Comparison of ENCODE assay signal across 8 cellular contexts in genomic region chr1:16352842-16353535, GRCh38. TPM values are rescaled to one million over a fixed set of nuclear protein-coding genes. Genes with fewer than 3 reads are reported as not detected.
DNase-seq lines count a peak whose midpoint lies in the region; ATAC-seq and TF ChIP-seq lines count a peak whose summit lies in the region.

No MANE protein-coding gene starts in this region.

- H3K27me3 ChIP-seq in HUES48 (ENCODE audit: control insufficient read depth, insufficient read depth, low read length) (no peaks in the 10 kb centered on the region), breast epithelium (no peaks in the 10 kb centered on the region)

- no peak for ATAC-seq in GM18520 (IDR thresholded peaks at IDR 0.05; ENCODE audit: unreplicated experiment)

- H3K27ac ChIP-seq in HUES48 (ENCODE audit: low read depth, low read length) (peak overlapping the region; percentile 79), breast epithelium (peak overlapping the region; percentile 87 to 94)

- DNase-seq in AG09309 (ENCODE audit: low read depth) (no peak), breast epithelium (ENCODE audit: low spot score in 2 of 2) (no peak), mesenteric fat pad (ENCODE audit: low spot score) (peak; percentile 71), ACHN (no peak)
- no peak for DNase-seq in activated CD4-positive, alpha-beta T cell treated with anti-CD3 and anti-CD28 coated beads for 48 hours
- DNase-seq in central memory CD4-positive, alpha-beta T cell: no peak

- H3K4me1 ChIP-seq in HUES48 (ENCODE audit: control insufficient read depth, insufficient read depth, low read length) (peaks cover 11% of the 10 kb centered on the region), breast epithelium (peaks cover 3 to 5% of the 10 kb centered on the region in 2 donors)

- in situ Hi-C loops in ACHN (cut with HindIII; ENCODE audit: low pct_ligation_motif_present, low pct_unique_long_range_greater_than_20kb, low sequenced_read_pairs): no loop called here

- TF ChIP-seq POLR2A in breast epithelium (IDR thresholded peaks at IDR 0.05): no peak

- intact Hi-C loops in breast epithelium (cut with DNase I; ENCODE audit: low total_unique reads): no loop called here

- H3K9ac ChIP-seq in HUES48 (ENCODE audit: low read depth, low read length): peak overlapping the region; percentile 68

- H3K36me3 ChIP-seq in HUES48 (ENCODE audit: control insufficient read depth, insufficient read depth, low read length) (no peaks in the 10 kb centered on the region), breast epithelium (no peaks in the 10 kb centered on the region)

- H3K9me3 ChIP-seq in HUES48 (ENCODE audit: control insufficient read depth, insufficient read depth, low read length): no peaks in the 10 kb centered on the region
- no peaks in the 10 kb centered on the region for H3K9me3 ChIP-seq in breast epithelium

- H3K4me3 ChIP-seq in AG09309 (ENCODE audit: control insufficient read depth, low read depth, low read length) (peak overlapping the region; percentile 70), HUES48 (ENCODE audit: low read depth, low read length) (peak overlapping the region; percentile 88), breast epithelium (peak overlapping the region; percentile 68 to 96 (median 78))

- no peak for TF ChIP-seq CTCF in AG09309 (IDR thresholded peaks at IDR 0.05; ENCODE audit: control insufficient read depth, insufficient read depth, low read depth, low read length, missing control alignments)
- no peak for TF ChIP-seq CTCF in breast epithelium (IDR thresholded peaks at IDR 0.05)

RNA-seq across cellular contexts. Expression of gene FBXO42, which starts 0.7 kb away (rescaled TPM):
- total RNA-seq in breast epithelium (10 to 100 TPM; 20.3 to 28.5 (median 26.7) TPM), mesenteric fat pad (16.1 TPM)

RNA-seq across cellular contexts. Expression of gene SZRD1, which starts 14.1 kb away (rescaled TPM):
- 10 to 100 TPM; 59.0 to 77.4 (median 61.3) TPM for total RNA-seq in breast epithelium
- total RNA-seq in mesenteric fat pad: 133 TPM
